ENCODE assay signal across 8 cellular contexts in the genomic region with DNA sequence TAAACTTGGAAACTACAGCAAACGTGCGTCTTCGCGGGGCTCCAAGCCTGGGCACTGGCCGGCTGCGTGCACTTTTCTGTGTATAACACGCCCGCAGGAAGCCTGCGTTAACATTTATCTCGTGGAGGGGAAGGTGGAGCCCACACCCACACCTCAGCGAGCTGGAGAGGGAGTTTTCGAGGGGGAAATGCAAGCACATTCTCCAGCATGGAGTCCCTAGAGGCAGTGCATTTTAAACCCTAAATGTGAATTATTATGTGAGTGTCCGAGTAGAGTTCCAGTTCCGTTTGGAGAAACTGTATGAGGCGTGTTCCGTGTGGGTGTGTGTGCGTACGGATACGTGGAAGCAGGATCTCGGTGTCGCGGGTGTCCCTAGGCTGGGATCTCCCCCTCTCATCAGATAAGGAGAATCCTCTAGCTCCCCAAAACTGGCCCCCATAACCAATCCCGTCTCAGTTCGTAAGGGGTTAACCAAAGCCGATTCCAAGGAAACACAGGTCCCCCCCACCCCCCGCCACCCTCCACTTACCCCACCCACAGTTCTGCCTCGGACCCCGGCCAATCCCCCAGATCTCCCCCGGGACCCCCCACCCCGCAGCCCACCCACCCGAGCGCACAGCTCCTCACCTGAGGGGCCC. TPM values are rescaled to one million over a fixed set of nuclear protein-coding genes. Genes with fewer than 3 reads are reported as not detected.
DNase-seq lines count a peak whose midpoint lies in the region; FAIRE-seq and TF ChIP-seq lines count a peak whose summit lies in the region.

No MANE protein-coding gene starts in this region.

- H3K18ac ChIP-seq in H1 (ENCODE audit: extremely low read depth, low read length), result peak overlapping the region; percentile 52; the same call in 1 of the 2 replicates

- POLR2A ChIA-PET in H1 (lab: Charles Lee; ENCODE audit: partially characterized antibody), result no interaction called here

- H3K27me3 ChIP-seq in KMS-11 (ENCODE audit: insufficient read depth, low read depth) (no peaks in the 10 kb centered on the region; the same call in 1 of the 2 replicates), H1 (replicated peaks in 1 of 4; ENCODE audit: control insufficient read depth in 3 of 4, extremely low read depth in 1 of 4, insufficient read depth in 3 of 4, low read length in 3 of 4) (peaks cover 0 to 16% (median 8%) of the 10 kb centered on the region in 4 experiments; a peak in 5 of 7 replicates), mononuclear cell (ENCODE audit: insufficient read depth, low read length) (no peaks in the 10 kb centered on the region), testis (no peaks in the 10 kb centered on the region)

- peaks cover 28% of the 10 kb centered on the region for H3K4me1 ChIP-seq in KMS-11 (ENCODE audit: low read depth, poor library complexity, severe bottlenecking)
- H3K4me1 ChIP-seq in H1 (replicated peaks in 1 of 4; ENCODE audit: control insufficient read depth in 3 of 4, insufficient read depth in 4 of 4, low read length in 3 of 4), result peaks cover 0 to 3% (median 1%) of the 10 kb centered on the region in 4 experiments; a peak in 2 of 7 replicates
- H3K4me1 ChIP-seq in mononuclear cell (ENCODE audit: insufficient read depth, low read length), result peaks cover 23% of the 10 kb centered on the region
- peaks cover 7% of the 10 kb centered on the region for H3K4me1 ChIP-seq in testis

- FAIRE-seq in H1 (lab: Jason Lieb, UNC), result no peak

- TF ChIP-seq POLR2A in H1 (IDR thresholded peaks at IDR 0.05; ENCODE audit: control extremely low read depth in 1 of 2, low read depth in 2 of 2, low read length in 2 of 2) (no peak), testis (IDR thresholded peaks at IDR 0.05) (no peak)

- H3K36me3 ChIP-seq in KMS-11 (ENCODE audit: insufficient read depth) (0 out of 2 replicates have a peak, but pooled peaks cover 13% of the 10 kb centered on the region), H1 (ENCODE audit: control insufficient read depth in 2 of 4, insufficient read depth in 4 of 4, low read length in 3 of 4) (no peaks in the 10 kb centered on the region), testis (ENCODE audit: low read depth, missing control alignments) (no peaks in the 10 kb centered on the region)

- H3K9ac ChIP-seq in KMS-11, result peak overlapping the region; percentile 96
- peak overlapping the region in 1 of 4 experiments; percentile 59; a peak in 1 of 7 replicates for H3K9ac ChIP-seq in H1 (replicated peaks in 1 of 4; ENCODE audit: extremely low read depth in 1 of 4, low read depth in 3 of 4, low read length in 3 of 4)

- DNase-seq in DMS 273 treated with DMSO at 0.1 percent for 48 hours (lab: John Stamatoyannopoulos, UW), result peak; percentile 45
- peak; percentile 68 for DNase-seq in activated CD4-positive, alpha-beta T cell treated with anti-CD3 and anti-CD28 coated beads for 48 hours
- DNase-seq in H1 (ENCODE audit: low read depth in 1 of 2, low spot score in 2 of 2), result peak in 1 of 2 experiments; percentile 50
- DNase-seq in testis, result peak; percentile 17
- no peak for DNase-seq in NCI-H1105 (lab: John Stamatoyannopoulos, UW)
- no peak for DNase-seq in cerebellum (ENCODE audit: low spot score)

- no peak overlapping the region for H2BK120ac ChIP-seq in H1 (replicated peaks; ENCODE audit: low read depth, low read length)

- H3K4ac ChIP-seq in H1 (replicated peaks; ENCODE audit: insufficient read length, low read depth, low read length), result no peak overlapping the region

- peak overlapping the region; percentile 66; the same call in 1 of the 2 replicates for H2BK5ac ChIP-seq in H1 (ENCODE audit: low read depth, low read length)

- H4K5ac ChIP-seq in H1 (ENCODE audit: insufficient read length, low read depth, low read length), result no peak overlapping the region

- peaks cover 34% of the 10 kb centered on the region for H3K23me2 ChIP-seq in H1 (ENCODE audit: low read depth, low read length)

- H3K79me2 ChIP-seq in KMS-11 (ENCODE audit: insufficient read depth, low read depth), result peaks cover 57% of the 10 kb centered on the region
- peaks cover 0 to 3% of the 10 kb centered on the region in 2 experiments; a peak in 1 of 4 replicates for H3K79me2 ChIP-seq in H1 (ENCODE audit: control insufficient read depth in 1 of 2, insufficient read depth in 2 of 2, low read length in 2 of 2)

- no peak overlapping the region for H3K14ac ChIP-seq in H1 (ENCODE audit: insufficient read length)

- H3K23ac ChIP-seq in H1 (ENCODE audit: insufficient read length), result no peak overlapping the region

- H3K79me1 ChIP-seq in H1 (ENCODE audit: low read depth, low read length), result no peaks in the 10 kb centered on the region

- H2AK5ac ChIP-seq in H1 (ENCODE audit: low read depth, low read length), result no peak overlapping the region; the same call in 1 of the 2 replicates

- TF ChIP-seq CTCF in KMS-11 (conservative IDR thresholded peaks at IDR 0.05; ENCODE audit: low read depth, low read length) (no peak), H1 (IDR thresholded peaks at IDR 0.05; ENCODE audit: control extremely low read depth in 1 of 3, insufficient read depth in 1 of 3, low read depth in 1 of 3, low read length in 3 of 3) (no peak), testis (IDR thresholded peaks at IDR 0.05) (no peak)

- no peak overlapping the region for H4K91ac ChIP-seq in H1 (replicated peaks; ENCODE audit: insufficient read length, low read length)

- H3K9me3 ChIP-seq in H1 (ENCODE audit: insufficient read depth in 2 of 2, low read depth in 1 of 2, low read length in 1 of 2), result no peaks in the 10 kb centered on the region
- H3K9me3 ChIP-seq in mononuclear cell (ENCODE audit: low read depth, low read length), result no peaks in the 10 kb centered on the region
- no peaks in the 10 kb centered on the region for H3K9me3 ChIP-seq in testis

- H3K4me2 ChIP-seq in KMS-11 (peak overlapping the region; percentile 89), H1 (ENCODE audit: insufficient read depth in 1 of 2, low read depth in 2 of 2, low read length in 2 of 2) (peak overlapping the region; percentile 96 to 98)

- no peaks in the 10 kb centered on the region for H4K20me1 ChIP-seq in KMS-11 (ENCODE audit: insufficient read depth)
- H4K20me1 ChIP-seq in H1 (replicated peaks in 1 of 2; ENCODE audit: control insufficient read depth in 1 of 2, insufficient read depth in 2 of 2, low read length in 2 of 2), result peaks cover 0 to 3% of the 10 kb centered on the region in 2 experiments

- TF ChIP-seq RAD21 in H1 (IDR thresholded peaks at IDR 0.05 in 1 of 2, conservative IDR thresholded peaks at IDR 0.05 in 1 of 2; ENCODE audit: low read depth in 2 of 2, low read length in 2 of 2), result no peak

- H3K27ac ChIP-seq in KMS-11 (peak overlapping the region; percentile 93), H1 (ENCODE audit: low read depth, low read length) (no peak overlapping the region), testis (peak overlapping the region in 1 of 2 donors; percentile 86)

- CTCF ChIA-PET in H1 (lab: Charles Lee; ENCODE audit: partially characterized antibody), result interaction anchor here (1.2 to 3.3 kb wide), 3 partner anchors 140 to 216 kb away, joined by 4 to 10 read pairs (median 9); no protein-coding TSS in a partner anchor

- H2AFZ ChIP-seq in KMS-11 (ENCODE audit: low read depth), result peak overlapping the region; percentile 35
- H2AFZ ChIP-seq in H1 (ENCODE audit: low read length), result no peak overlapping the region

- no peak overlapping the region for H4K8ac ChIP-seq in H1 (ENCODE audit: extremely low read depth, insufficient read depth, low read length)

- no peak overlapping the region for H3K56ac ChIP-seq in H1 (replicated peaks; ENCODE audit: insufficient read length, low read depth, low read length)

- H3K4me3 ChIP-seq in KMS-11 (IDR thresholded peaks at IDR 0.05; ENCODE audit: insufficient read depth, low read depth, low read length) (peak overlapping the region; percentile 81), H1 (ENCODE audit: extremely low read depth in 1 of 4, insufficient read depth in 2 of 4, low read depth in 3 of 4, low read length in 4 of 4) (peak overlapping the region; percentile 50 to 70 (median 59)), mononuclear cell (ENCODE audit: low read length) (peak overlapping the region; percentile 84), testis (peak overlapping the region; percentile 70 to 79)

- H2BK15ac ChIP-seq in H1 (ENCODE audit: low read length), result peak overlapping the region; percentile 49; the same call in 1 of the 2 replicates

- no peak overlapping the region for H2BK20ac ChIP-seq in H1 (ENCODE audit: low read length)

- intact Hi-C loops in testis (cut with DNase I; ENCODE audit: low total_unique reads), result no loop called here

- WGBS in H1 (ENCODE audit: extremely low coverage in 1 of 2, insufficient coverage in 1 of 2, insufficient read length in 1 of 2, insufficient replicate concordance in 2 of 2, low coverage in 1 of 2, low lambda C conversion rate in 2 of 2, missing lambda C conversion rate in 1 of 2), 2 experiments, result 3% methylated on average over 22 of the region's 32 CpGs; no CpG with 5 or more reads in 1 of the 2 experiments
- 0 to 1% methylated on average over 17 to 29 of the region's 32 CpGs for WGBS in testis, 2 donors

- TF ChIP-seq EP300 in H1 (IDR thresholded peaks at IDR 0.05; ENCODE audit: borderline replicate concordance in 1 of 2, low read depth in 2 of 2, low read length in 2 of 2), result no peak

- H2BK12ac ChIP-seq in H1 (ENCODE audit: low read depth, low read length), result peak overlapping the region; percentile 95

TF ChIP-seq in H1, 55 proteins besides CTCF, POLR2A, EP300 and RAD21:
- TF ChIP-seq ASH2L (IDR thresholded peaks at IDR 0.05; ENCODE audit: low read length), result peak; percentile 38
- TF ChIP-seq TAF1 (IDR thresholded peaks at IDR 0.05; ENCODE audit: low read depth, low read length), result 0 out of 2 replicates have a peak, but pooled peaks have one; percentile 3
- TF ChIP-seq TBP (IDR thresholded peaks at IDR 0.05; ENCODE audit: low read depth, low read length), result no peak
- peak; percentile 37 for TF ChIP-seq RNF2 (IDR thresholded peaks at IDR 0.05; ENCODE audit: borderline replicate concordance, low read depth, low read length, missing control alignments, poor library complexity, severe bottlenecking)
- peak; percentile 17; the same call in 1 of the 2 replicates for TF ChIP-seq SUZ12 (IDR thresholded peaks at IDR 0.05; ENCODE audit: low read length)

RNA-seq across cellular contexts. Expression of gene CDK6, which starts 0.4 kb away (rescaled TPM):
- total RNA-seq in H1 (2021; fragmentation: NEBNext Ultra II Directional; extraction: Animal tissue kit (Norgen Biotek cat#: 25700)), result 18.9 and 20.8 TPM in 2 replicates
- 5.9 and 9.0 TPM in 2 replicates for polyA plus RNA-seq in H1 (2011; rRNA removed)
- polyA plus RNA-seq in H1 (2011; cell fraction: cytosol; rRNA removed), result 8.0 TPM
- polyA plus RNA-seq in H1 (2011; cell fraction: nucleus; rRNA removed), result 18.6 TPM
- 4.9 to 8.4 TPM (median 6.0 TPM) in 4 replicates for polyA plus RNA-seq in H1 (2012, experiment 1 of 2)
- polyA plus RNA-seq in H1 (2012, experiment 2 of 2), result 0.60 TPM
- 5.0 TPM for polyA plus RNA-seq in H1 (2013, experiment 1 of 2)
- polyA plus RNA-seq in H1 (2013, experiment 2 of 2), result 5.0 TPM
- 29.2 and 45.3 TPM in 2 replicates for polyA minus RNA-seq in H1 (2011; rRNA and poly(A)+ RNA removed)
- 36.8 TPM for polyA minus RNA-seq in H1 (2011; cell fraction: cytosol; rRNA and poly(A)+ RNA removed)
- 39.0 TPM for polyA minus RNA-seq in H1 (2011; cell fraction: nucleus; rRNA and poly(A)+ RNA removed)
- 28.4 TPM for total RNA-seq in mononuclear cell
- total RNA-seq in testis, result 10 to 100 TPM; 22.8 to 31.6 TPM
- polyA plus RNA-seq in testis (ENCODE audit: insufficient read depth, low read depth, low replicate concordance), result 21.1 TPM
- 81.6 TPM for total RNA-seq in cerebellum

Comparison
In these comparisons a context has a peak if more than half of its experiments do, and no peak if none do; other contexts are left out.
1. DNase-seq: peak in DMS 273 treated with DMSO at 0.1 percent for 48 hours (single experiment), activated CD4-positive, alpha-beta T cell treated with anti-CD3 and anti-CD28 coated beads for 48 hours (single experiment) and testis (single experiment); none in NCI-H1105 (single experiment) and cerebellum (single experiment).
2. Peak in every context shown above with its lines, with median percentiles within 50 percentile points of each other: H3K4me3 ChIP-seq.